ENCODE assay signal across 8 cellular contexts in genomic region chr1:19250629-19251304, GRCh38. TPM values are rescaled to one million over a fixed set of nuclear protein-coding genes. Genes with fewer than 3 reads are reported as not detected.
DNase-seq lines count a peak whose midpoint lies in the region; TF ChIP-seq lines count a peak whose summit lies in the region.

No MANE protein-coding gene starts in this region.

- H3K4me3 ChIP-seq in fibroblast of villous mesenchyme (ENCODE audit: low read depth, low read length) (peak overlapping the region; percentile 96), skin epidermis (peak overlapping the region; percentile 70 to 98 (median 85))

- peak overlapping the region; percentile 92 for H3K27ac Mint-ChIP-seq in T-helper 1 cell treated with Interleukin-12 subunit alpha and Interleukin-12 subunit beta and Interleukin-4 antibody, amounts not matched to agents 30 μg/mL and 1 μg/mL, for 36 hours

- no peak for TF ChIP-seq CTCF in fibroblast of villous mesenchyme (IDR thresholded peaks at IDR 0.05; ENCODE audit: insufficient read depth, low read depth, low read length)

- H3K9me3 Mint-ChIP-seq in T-helper 1 cell treated with Interleukin-12 subunit alpha and Interleukin-12 subunit beta and Interleukin-4 antibody, amounts not matched to agents 30 μg/mL and 1 μg/mL, for 36 hours: no peaks in the 10 kb centered on the region

- H3K27ac ChIP-seq in skin epidermis: peak overlapping the region in 20 of 21 experiments; percentile 88 to 100 (median 98)

- H3K36me3 Mint-ChIP-seq in T-helper 1 cell treated with Interleukin-12 subunit alpha and Interleukin-12 subunit beta and Interleukin-4 antibody, amounts not matched to agents 30 μg/mL and 1 μg/mL, for 36 hours (ENCODE audit: low read depth): no peaks in the 10 kb centered on the region

- H3K4me3 Mint-ChIP-seq in T-helper 1 cell treated with Interleukin-12 subunit alpha and Interleukin-12 subunit beta and Interleukin-4 antibody, amounts not matched to agents 30 μg/mL and 1 μg/mL, for 36 hours: peak overlapping the region; percentile 91

- in situ Hi-C loops in G401 (cut with HindIII; ENCODE audit: low sequenced_read_pairs): no loop called here

- DNase-seq in DMS53 (lab: John Stamatoyannopoulos, UW) (peak; percentile 49), DMS53 treated with DMSO at 0.1 percent for 48 hours (lab: John Stamatoyannopoulos, UW; ENCODE audit: unreplicated experiment) (no peak), fibroblast of villous mesenchyme (ENCODE audit: low read depth) (no peak), T-helper 9 cell (no peak), HuH-7 (ENCODE audit: low spot score) (no peak), G401 (ENCODE audit: low spot score) (no peak)

- no peaks in the 10 kb centered on the region for H3K27me3 Mint-ChIP-seq in T-helper 1 cell treated with Interleukin-12 subunit alpha and Interleukin-12 subunit beta and Interleukin-4 antibody, amounts not matched to agents 30 μg/mL and 1 μg/mL, for 36 hours (ENCODE audit: low read depth)

- peaks cover 17% of the 10 kb centered on the region for H3K4me1 Mint-ChIP-seq in T-helper 1 cell treated with Interleukin-12 subunit alpha and Interleukin-12 subunit beta and Interleukin-4 antibody, amounts not matched to agents 30 μg/mL and 1 μg/mL, for 36 hours (ENCODE audit: low read depth)

RNA-seq across cellular contexts. Expression of gene EMC1, which starts 0.6 kb away (rescaled TPM):
- 65.7 and 90.2 TPM in 2 replicates for total RNA-seq in fibroblast of villous mesenchyme
- 63.9 and 65.0 TPM in 2 replicates for total RNA-seq in G401 (2014; rRNA removed; shearing (Covaris generic))

RNA-seq across cellular contexts. Expression of gene MRTO4, which starts 0.8 kb away (rescaled TPM):
- total RNA-seq in fibroblast of villous mesenchyme: 21.9 and 26.3 TPM in 2 replicates
- 100 and 101 TPM in 2 replicates for total RNA-seq in G401 (2014; rRNA removed; shearing (Covaris generic))

RNA-seq across cellular contexts. Expression of gene AKR7A3, which starts 37.8 kb away (rescaled TPM):
- total RNA-seq in fibroblast of villous mesenchyme: 0.43 and 1.3 TPM in 2 replicates
- total RNA-seq in G401 (2014; rRNA removed; shearing (Covaris generic)): not detected in 2 replicates

RNA-seq across cellular contexts. Expression of gene UBR4, which starts 40.7 kb away (rescaled TPM):
- total RNA-seq in fibroblast of villous mesenchyme: 193 and 210 TPM in 2 replicates
- total RNA-seq in G401 (2014; rRNA removed; shearing (Covaris generic)): 66.0 and 74.7 TPM in 2 replicates
